Comparison of ENCODE assay signal across 21 cellular contexts in the genomic region with DNA sequence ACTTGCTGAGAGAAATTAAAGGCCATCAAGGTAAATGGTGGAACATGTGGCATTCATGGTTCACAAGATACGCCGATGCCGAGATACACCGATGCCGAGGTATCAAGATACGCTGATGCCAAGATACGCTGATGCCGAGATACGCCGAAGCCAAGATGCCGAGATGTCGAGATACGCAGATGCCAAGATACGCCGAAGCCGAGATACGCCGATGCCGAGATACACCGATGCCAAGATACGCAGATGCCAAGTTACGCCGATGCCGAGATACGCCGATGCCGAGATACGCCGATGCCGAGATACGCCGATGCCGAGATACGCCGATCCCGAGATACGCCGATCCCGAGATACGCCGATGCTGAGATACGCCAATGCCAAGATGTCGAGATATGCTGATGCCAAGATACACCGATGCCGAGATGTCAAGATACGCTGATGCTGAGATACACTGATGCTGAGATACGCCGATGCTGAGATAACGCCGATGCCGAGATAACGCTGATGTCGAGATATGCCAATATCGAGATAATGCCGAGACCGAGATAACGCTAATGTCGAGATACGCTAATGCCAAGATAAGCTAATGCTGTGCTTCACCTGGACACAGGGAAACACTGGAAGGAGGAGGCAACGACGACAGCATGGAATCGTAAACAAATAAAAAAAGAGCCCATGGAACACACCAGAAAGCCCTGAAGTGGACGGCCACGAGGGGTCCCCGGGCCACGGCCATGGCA.
"Had no signal": no experiment of that assay in that cellular context is flagged by ENCODE, and none has a peak within 500 bp of the region (broad histone marks: within the 10 kb centered on the region; RNA-seq: fewer than 3 reads in every experiment).

No MANE protein-coding gene starts in this region.

- H3K4me1 ChIP-seq: neural progenitor cell had no signal

- DNase-seq: cerebellar nuclear complex; colonic mucosa; dermis blood vessel endothelial cell; glutamatergic neuron; islet precursor cell; left lung; lower lobe of right lung; midbrain; nucleus accumbens; ovary; stimulated activated CD4-positive, alpha-beta T cell treated with anti-CD3 and anti-CD28 coated beads, Interleukin-2, amount 100 ng/mL, for 48 hours; stimulated activated naive CD4-positive, alpha-beta T cell treated with Interleukin-2 at 50 U/mL for 16 hours; thyroid gland; upper lobe of left lung had no signal

- H3K9me3 ChIP-seq: colonic mucosa, lower lobe of right lung, ovary, suprapubic skin, thyroid gland had no signal

- H3K9ac ChIP-seq: neural progenitor cell had no signal

- H3K27me3 ChIP-seq: colonic mucosa, gastroesophageal sphincter, left lung, neural progenitor cell, ovary, right atrium auricular region, suprapubic skin, thyroid gland, upper lobe of left lung had no signal

- H3K4me3 ChIP-seq: colonic mucosa, gastroesophageal sphincter, left lung, lower lobe of right lung, neural progenitor cell, ovary, right atrium auricular region, smooth muscle cell, suprapubic skin, thyroid gland, upper lobe of left lung had no signal

- FAIRE-seq: endothelial cell of umbilical vein had no signal

- H3K27ac ChIP-seq: colonic mucosa, gastroesophageal sphincter, left lung, lower lobe of right lung, neural progenitor cell, ovary, right atrium auricular region, suprapubic skin, thyroid gland, upper lobe of left lung had no signal

- ATAC-seq: gastroesophageal sphincter; left lung; lower lobe of right lung; natural killer cell treated with Interleukin-12 subunit alpha and Interleukin-12 subunit beta and Interleukin-15 and Interleukin-18, amount 100 ng/mL, for 72 hours had no signal

- H3K4me2 ChIP-seq: neural progenitor cell, smooth muscle cell had no signal

- H3K36me3 ChIP-seq: colonic mucosa, lower lobe of right lung, ovary, right atrium auricular region, suprapubic skin, thyroid gland, upper lobe of left lung had no signal
